8 cellular contexts compared by ENCODE assay signal in genomic region chr9:110021891-110022290, GRCh38.
DNase-seq lines count a peak whose midpoint lies in the region; ATAC-seq and FAIRE-seq lines count a peak whose summit lies in the region.

No MANE protein-coding gene starts in this region.

- H3K4me3 ChIP-seq in GM23248, result no peak overlapping the region

- WGBS in GM23248 (ENCODE audit: low coverage in 1 of 2, low lambda C conversion rate in 2 of 2, missing lambda C conversion rate in 2 of 2), 2 experiments, result 81 to 84% methylated on average over 2 of the region's 2 CpGs

- H3K27ac ChIP-seq in GM23248, result no peak overlapping the region

- intact Hi-C loops in left ventricle myocardium superior (cut with micrococcal nuclease), result no loop called here

- no peak overlapping the region for H3K9ac ChIP-seq in GM23248

- no peaks in the 10 kb centered on the region for H3K9me3 ChIP-seq in GM23248 (ENCODE audit: low read depth)

- peaks cover 17% of the 10 kb centered on the region for H3F3A ChIP-seq in GM23248 (ENCODE audit: insufficient read depth)

- peaks cover 4% of the 10 kb centered on the region; the same call in 1 of the 2 replicates for H3K79me2 ChIP-seq in GM23248 (ENCODE audit: insufficient read depth)

- FAIRE-seq in RCC 7860 (lab: Jason Lieb, UNC), result no peak

- H4K20me1 ChIP-seq in GM23248 (ENCODE audit: insufficient read depth), result no peaks in the 10 kb centered on the region

- no peak overlapping the region for H3K4me2 ChIP-seq in GM23248 (ENCODE audit: unreplicated experiment)

- in situ Hi-C loops in GM23248 (cut with MboI), result no loop called here

- H3K4me1 ChIP-seq in GM23248 (ENCODE audit: insufficient read depth), result no peaks in the 10 kb centered on the region

- H3K36me3 ChIP-seq in GM23248 (ENCODE audit: low read depth), result no peaks in the 10 kb centered on the region

- no peak overlapping the region for H2AFZ ChIP-seq in GM23248

- no peaks in the 10 kb centered on the region for H3K9me2 ChIP-seq in GM23248 (ENCODE audit: insufficient read depth)

- H3K27me3 ChIP-seq in GM23248 (replicated peaks; ENCODE audit: insufficient read depth), result no peaks in the 10 kb centered on the region

- ATAC-seq in GM18508 (IDR thresholded peaks at IDR 0.05; ENCODE audit: insufficient read depth, unreplicated experiment) (peak; percentile 95), GM21619 (IDR thresholded peaks at IDR 0.05; ENCODE audit: unreplicated experiment) (peak; percentile 97), left ventricle myocardium superior (peak; percentile 40)

- DNase-seq in Kasumi-1 (lab: John Stamatoyannopoulos, UW) (peak; percentile 95 to 98), left ventricle myocardium superior (no peak), iPS-NIHi7 (ENCODE audit: extremely low spot score) (no peak), GM23248 (no peak), NCI-H146 (lab: John Stamatoyannopoulos, UW) (no peak), RCC 7860 (ENCODE audit: low spot score) (no peak)

Comparison
In these comparisons a context has a peak if more than half of its experiments do, and no peak if none do; other contexts are left out.
1. ATAC-seq: peak in every context shown above with its lines; median percentile 97 in GM21619; 95 in GM18508; 40 in left ventricle myocardium superior.
2. DNase-seq: peak in Kasumi-1 (2 of 2); none in left ventricle myocardium superior (single experiment), iPS-NIHi7 (single experiment), GM23248 (single experiment), NCI-H146 (single experiment) and RCC 7860 (single experiment).